ENCODE assay signal across 29 cellular contexts in genomic region chr16:19379838-19380237, GRCh38. TPM values are rescaled to one million over a fixed set of nuclear protein-coding genes. Genes with fewer than 3 reads are reported as not detected.
A peak's percentile ranks its signal among the peaks of the same experiment; 100 is the strongest.
DNase-seq lines count a peak whose midpoint lies in the region; ATAC-seq and TF ChIP-seq lines count a peak whose summit lies in the region.
"Had no signal": no experiment of that assay in that cellular context is flagged by ENCODE, and none has a peak within 500 bp of the region (broad histone marks: within the 10 kb centered on the region; RNA-seq: fewer than 3 reads in every experiment).

No MANE protein-coding gene starts in this region.

- no peaks in the 10 kb centered on the region for H3K9me3 Mint-ChIP-seq in T-helper 1 cell treated with Interleukin-12 subunit alpha and Interleukin-12 subunit beta and Interleukin-4 antibody, amounts not matched to agents 30 μg/mL and 1 μg/mL, for 36 hours
- H3K9me3 Mint-ChIP-seq: CD4-positive, alpha-beta T cell; natural killer cell; stimulated activated effector memory CD8-positive, alpha-beta T cell treated with anti-CD3 and anti-CD28 coated beads, Interleukin-12 subunit alpha, Interleukin-12 subunit beta, amount 100 ng/mL, for 72 hours had no signal

- no peaks in the 10 kb centered on the region for H3K9me3 ChIP-seq in BLaER1 treated with 17β-estradiol and CSF1 and Interleukin-3, amounts not matched to agents 10 nM and 100 nM (replicated peaks in 1 of 11)
- H3K9me3 ChIP-seq in OCI-LY3 (ENCODE audit: insufficient read depth, low read length): no peaks in the 10 kb centered on the region
- no peaks in the 10 kb centered on the region for H3K9me3 ChIP-seq in right lobe of liver
- H3K9me3 ChIP-seq in trophoblast cell (ENCODE audit: insufficient read depth, low read depth, low read length): peaks cover 2% of the 10 kb centered on the region
- H3K9me3 ChIP-seq in prostate gland: no peaks in the 10 kb centered on the region
- H3K9me3 ChIP-seq: A549, heart right ventricle, mucosa of descending colon had no signal

- H4K91ac ChIP-seq in trophoblast cell (ENCODE audit: low read depth, low read length): no peak overlapping the region

- H4K8ac ChIP-seq in trophoblast cell (ENCODE audit: low read depth, low read length): no peak overlapping the region

- peak; percentile 52 to 75 (median 60) for ATAC-seq in right lobe of liver
- ATAC-seq: A549, heart right ventricle, mucosa of descending colon, natural killer cell had no signal

- TF ChIP-seq POLR2A in right lobe of liver (IDR thresholded peaks at IDR 0.05) (no peak), prostate gland (IDR thresholded peaks at IDR 0.05) (no peak)

- TF ChIP-seq CTCF in OCI-LY3 (IDR thresholded peaks at IDR 0.05; ENCODE audit: low read depth, low read length) (no peak), right lobe of liver (IDR thresholded peaks at IDR 0.05) (no peak), prostate gland (IDR thresholded peaks at IDR 0.05) (no peak)

- H3K4ac ChIP-seq in trophoblast cell (ENCODE audit: low read depth, low read length): no peak overlapping the region

- no peak overlapping the region for H3K23ac ChIP-seq in trophoblast cell (ENCODE audit: low read length)

- no peak overlapping the region for H2AK5ac ChIP-seq in trophoblast cell (ENCODE audit: low read length)

- H3K4me1 Mint-ChIP-seq in T-helper 1 cell treated with Interleukin-12 subunit alpha and Interleukin-12 subunit beta and Interleukin-4 antibody, amounts not matched to agents 30 μg/mL and 1 μg/mL, for 36 hours (ENCODE audit: low read depth): peaks cover 21% of the 10 kb centered on the region

- peak overlapping the region; percentile 45 for H3K4me3 Mint-ChIP-seq in T-helper 1 cell treated with Interleukin-12 subunit alpha and Interleukin-12 subunit beta and Interleukin-4 antibody, amounts not matched to agents 30 μg/mL and 1 μg/mL, for 36 hours
- H3K4me3 Mint-ChIP-seq: activated naive CD8-positive, alpha-beta T cell; CD4-positive, alpha-beta T cell; natural killer cell; stimulated activated effector memory CD8-positive, alpha-beta T cell treated with anti-CD3 and anti-CD28 coated beads, Interleukin-12 subunit alpha, Interleukin-12 subunit beta, amount 100 ng/mL, for 72 hours had no signal

- H3K4me2 ChIP-seq in BLaER1 treated with 17β-estradiol and CSF1 and Interleukin-3, amounts not matched to agents 10 nM and 100 nM: peak overlapping the region in 8 of 11 experiments; percentile 2 to 71 (median 51); a peak in 12 of 22 replicates
- H3K4me2 ChIP-seq in OCI-LY3 (ENCODE audit: low read length) (peak overlapping the region; percentile 37), trophoblast cell (ENCODE audit: low read length) (no peak overlapping the region)
- H3K4me2 ChIP-seq: A549, PC-9 had no signal

- no peak overlapping the region for H2BK5ac ChIP-seq in trophoblast cell (ENCODE audit: low read depth, low read length, poor library complexity)

- 10% methylated on average over 2 of the region's 2 CpGs for WGBS in right lobe of liver (ENCODE audit: insufficient coverage, low coverage, low lambda C conversion rate, missing lambda C conversion rate)
- no CpG with 5 or more reads among the region's 2 CpGs for WGBS in trophoblast cell (ENCODE audit: extremely low coverage, insufficient coverage, insufficient read length)
- 25% methylated on average over 2 of the region's 2 CpGs for WGBS in prostate gland

- H2BK12ac ChIP-seq in trophoblast cell (ENCODE audit: low read length): no peak overlapping the region

- no peaks in the 10 kb centered on the region for H3K36me3 Mint-ChIP-seq in T-helper 1 cell treated with Interleukin-12 subunit alpha and Interleukin-12 subunit beta and Interleukin-4 antibody, amounts not matched to agents 30 μg/mL and 1 μg/mL, for 36 hours (ENCODE audit: low read depth)
- H3K36me3 Mint-ChIP-seq: activated naive CD8-positive, alpha-beta T cell; natural killer cell; stimulated activated effector memory CD8-positive, alpha-beta T cell treated with anti-CD3 and anti-CD28 coated beads, Interleukin-12 subunit alpha, Interleukin-12 subunit beta, amount 100 ng/mL, for 72 hours had no signal

- no peak overlapping the region for H3K14ac ChIP-seq in trophoblast cell (ENCODE audit: low read length)

- intact Hi-C loops in right lobe of liver (cut with DNase I): loop anchor here (5.0 to 10.0 kb wide), 3 partner anchors 115 to 293 kb away; partner anchors contain the start of gene SYT17 (in 1 of the 2)
- intact Hi-C loops in posterior vena cava (cut with DNase I): loop anchor here (10.0 kb wide), 2 partner anchors 215 to 395 kb away; partner anchors contain the start of genes SYT17 (in 1 of the 2) and TMC7 (in 1 of the 2)
- intact Hi-C loops in prostate gland (cut with DNase I): loop anchor here (5.0 kb wide), 1 partner anchor 398 kb away; the partner anchor contains the start of gene TMC7

- H3K27me3 Mint-ChIP-seq in T-helper 1 cell treated with Interleukin-12 subunit alpha and Interleukin-12 subunit beta and Interleukin-4 antibody, amounts not matched to agents 30 μg/mL and 1 μg/mL, for 36 hours (ENCODE audit: low read depth): peaks cover 9% of the 10 kb centered on the region

- H2AFZ ChIP-seq in OCI-LY3 (ENCODE audit: low read depth, low read length) (peak overlapping the region; percentile 12; the same call in 1 of the 2 replicates), trophoblast cell (ENCODE audit: insufficient read depth, low read length, poor library complexity) (no peak overlapping the region)
- H2AFZ ChIP-seq: PC-9 had no signal

- H3K4me3 ChIP-seq in BLaER1 treated with 17β-estradiol and CSF1 and Interleukin-3, amounts not matched to agents 10 nM and 100 nM: no peak overlapping the region
- H3K4me3 ChIP-seq in OCI-LY3 (ENCODE audit: low read length) (peak overlapping the region; percentile 10; the same call in 1 of the 2 replicates), right lobe of liver (no peak overlapping the region), trophoblast cell (ENCODE audit: low read depth, low read length) (no peak overlapping the region), prostate gland (no peak overlapping the region)
- H3K4me3 ChIP-seq: A549, cardiac muscle cell, heart right ventricle, lung, mucosa of descending colon, PC-9, SK-N-MC had no signal

- no peak overlapping the region for H3K27ac Mint-ChIP-seq in T-helper 1 cell treated with Interleukin-12 subunit alpha and Interleukin-12 subunit beta and Interleukin-4 antibody, amounts not matched to agents 30 μg/mL and 1 μg/mL, for 36 hours
- H3K27ac Mint-ChIP-seq: activated naive CD8-positive, alpha-beta T cell; CD4-positive, alpha-beta T cell; natural killer cell; stimulated activated effector memory CD8-positive, alpha-beta T cell treated with anti-CD3 and anti-CD28 coated beads, Interleukin-12 subunit alpha, Interleukin-12 subunit beta, amount 100 ng/mL, for 72 hours had no signal

- no peak overlapping the region for H4K12ac ChIP-seq in trophoblast cell (ENCODE audit: low read depth, low read length)

- peaks cover 17 to 43% (median 29%) of the 10 kb centered on the region in 10 experiments for H3K4me1 ChIP-seq in BLaER1 treated with 17β-estradiol and CSF1 and Interleukin-3, amounts not matched to agents 10 nM and 100 nM
- H3K4me1 ChIP-seq in OCI-LY3 (ENCODE audit: low read length) (peaks cover 13% of the 10 kb centered on the region), right lobe of liver (peaks cover 0 to 13% (median 3%) of the 10 kb centered on the region in 4 donors), trophoblast cell (ENCODE audit: control insufficient read depth in 1 of 2, insufficient read depth in 2 of 2, low read length in 2 of 2) (no peaks in the 10 kb centered on the region), prostate gland (replicated peaks) (peaks cover 12% of the 10 kb centered on the region)

- H3K79me1 ChIP-seq in trophoblast cell (ENCODE audit: low read length): no peaks in the 10 kb centered on the region

- DNase-seq in T-helper 1 cell (no peak), right lobe of liver (no peak), posterior vena cava (ENCODE audit: low spot score) (no peak), trophoblast cell (no peak), prostate gland (ENCODE audit: low spot score) (no peak)
- DNase-seq: activated CD4-positive, alpha-beta T cell treated with anti-CD3 and anti-CD28 coated beads, Interleukin-2, amount 50 U/mL, for 4 hours; activated T-cell treated with anti-CD3 and anti-CD28 coated beads for 4 hours; CD4-positive, alpha-beta T cell; heart right ventricle; IMR-90; kidney; mucosa of descending colon; natural killer cell; NCI-H1694; NCI-H510A; NK-92 treated with Interleukin-12 subunit alpha and Interleukin-12 subunit beta, amount 100 ng/mL, for 24 hours; nucleus accumbens; PC-9 had no signal

- H3K79me2 ChIP-seq in OCI-LY3 (ENCODE audit: low read length) (no peaks in the 10 kb centered on the region), trophoblast cell (ENCODE audit: control insufficient read depth, insufficient read depth, low read length, poor library complexity) (no peaks in the 10 kb centered on the region)

- H3K27me3 ChIP-seq in BLaER1 treated with 17β-estradiol and CSF1 and Interleukin-3, amounts not matched to agents 10 nM and 100 nM: peaks cover 0 to 35% (median 5%) of the 10 kb centered on the region in 11 experiments; a peak in 11 of 22 replicates
- H3K27me3 ChIP-seq in OCI-LY3 (ENCODE audit: low read depth, low read length): no peaks in the 10 kb centered on the region
- no peaks in the 10 kb centered on the region for H3K27me3 ChIP-seq in right lobe of liver
- no peaks in the 10 kb centered on the region for H3K27me3 ChIP-seq in trophoblast cell (ENCODE audit: insufficient read depth, low read length)
- H3K27me3 ChIP-seq in prostate gland (replicated peaks; ENCODE audit: insufficient read depth): no peaks in the 10 kb centered on the region
- H3K27me3 ChIP-seq: cardiac muscle cell had no signal

- H3K36me3 ChIP-seq in BLaER1 treated with 17β-estradiol and CSF1 and Interleukin-3, amounts not matched to agents 10 nM and 100 nM: no peaks in the 10 kb centered on the region
- no peaks in the 10 kb centered on the region for H3K36me3 ChIP-seq in OCI-LY3 (replicated peaks; ENCODE audit: low read depth, low read length)
- H3K36me3 ChIP-seq in right lobe of liver: no peaks in the 10 kb centered on the region
- no peaks in the 10 kb centered on the region for H3K36me3 ChIP-seq in trophoblast cell (ENCODE audit: control insufficient read depth in 1 of 2, insufficient read depth in 2 of 2, low read length in 2 of 2)
- H3K36me3 ChIP-seq in prostate gland: no peaks in the 10 kb centered on the region
- H3K36me3 ChIP-seq: cardiac muscle cell, heart right ventricle had no signal

- no peak overlapping the region for H3K18ac ChIP-seq in trophoblast cell (ENCODE audit: low read length)

- H4K20me1 ChIP-seq in BLaER1 treated with 17β-estradiol and CSF1 and Interleukin-3, amounts not matched to agents 10 nM and 100 nM: peaks cover 0 to 9% (median 0%) of the 10 kb centered on the region in 11 experiments; a peak in 4 of 22 replicates
- H4K20me1 ChIP-seq in OCI-LY3 (ENCODE audit: insufficient read depth, low read length): no peaks in the 10 kb centered on the region

- H3K27ac ChIP-seq in BLaER1 treated with 17β-estradiol and CSF1 and Interleukin-3, amounts not matched to agents 10 nM and 100 nM: no peak overlapping the region
- H3K27ac ChIP-seq in OCI-LY3 (ENCODE audit: low read length) (peak overlapping the region; percentile 28; the same call in 1 of the 2 replicates), right lobe of liver (peak overlapping the region in 2 of 3 donors; percentile 30 to 55), trophoblast cell (ENCODE audit: low read depth, low read length) (no peak overlapping the region), prostate gland (peak overlapping the region in 1 of 2 donors; percentile 10)
- H3K27ac ChIP-seq: A549, cardiac muscle cell, heart right ventricle, PC-9, SK-N-MC had no signal

- H3K9ac ChIP-seq in BLaER1 treated with 17β-estradiol and CSF1 and Interleukin-3, amounts not matched to agents 10 nM and 100 nM: no peak overlapping the region
- H3K9ac ChIP-seq in OCI-LY3 (ENCODE audit: low read length): no peak overlapping the region
- no peak overlapping the region for H3K9ac ChIP-seq in trophoblast cell (ENCODE audit: low read length)

- H2BK120ac ChIP-seq in trophoblast cell (ENCODE audit: insufficient read depth, low read length, poor library complexity): no peak overlapping the region

RNA-seq across cellular contexts. Expression of gene TMC5, which starts 37.8 kb away (rescaled TPM):
- total RNA-seq in right lobe of liver (1 to 10 TPM in 2 of 6 experiments, under 1 TPM in 3, not detected in 1; 0.43 to 3.4 (median 0.93) TPM), posterior vena cava (1 to 10 TPM; 1.1 to 3.4 TPM), prostate gland (10 to 100 TPM; 24.5 to 54.8 TPM)
- 1.7 and 1.9 TPM in 2 replicates for polyA plus RNA-seq in trophoblast cell (2013)
- total RNA-seq: CD4-positive, alpha-beta T cell; endothelial cell of umbilical vein; H4; IMR-90; natural killer cell had no signal
- polyA plus RNA-seq: cardiac muscle cell, endothelial cell of umbilical vein, IMR-90 had no signal

Comparison
In these comparisons a context has a peak if more than half of its experiments do, and no peak if none do; other contexts are left out.
1. H3K27ac ChIP-seq: peak in OCI-LY3 (single experiment) and right lobe of liver (2 of 3); none in BLaER1 treated with 17β-estradiol and CSF1 and Interleukin-3, amounts not matched to agents 10 nM and 100 nM (0 of 11) and trophoblast cell (single experiment).
2. RNA of gene TMC5, which starts 37.8 kb away (total RNA-seq): 24.5 to 54.8 TPM in prostate gland; 1.1 to 3.4 TPM in posterior vena cava and 0.43 to 3.4 TPM in right lobe of liver; every median in the first group is over 4 times any median in the second.